In the genomic region with DNA sequence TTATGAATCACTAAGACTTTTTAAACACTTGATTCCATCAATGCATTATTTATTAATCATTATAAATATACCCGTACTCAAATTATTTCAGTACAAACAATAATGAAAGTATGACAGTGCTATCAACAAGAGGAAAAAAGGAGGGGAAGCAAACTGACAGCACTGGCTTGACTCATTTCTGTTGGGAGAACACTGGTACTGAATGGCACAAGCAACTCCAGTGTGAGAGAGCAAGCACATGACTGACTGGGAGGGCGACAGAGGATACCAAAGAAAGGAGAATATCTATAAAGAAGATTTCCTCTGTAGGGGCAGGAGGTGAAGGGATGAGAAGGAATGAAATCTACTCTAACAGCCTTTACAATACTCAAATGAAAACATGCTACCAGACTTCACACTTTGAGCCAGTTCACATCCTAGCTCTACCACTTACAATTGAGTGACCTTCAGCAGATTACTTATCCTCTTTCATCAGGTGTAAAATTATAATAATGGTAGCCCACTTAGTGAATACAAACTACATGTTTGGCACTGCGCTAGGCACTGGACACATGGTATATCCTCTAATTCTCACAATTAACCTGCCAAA, we compare ENCODE assay signal across 9 cellular contexts. TPM values are rescaled to one million over a fixed set of nuclear protein-coding genes. Genes with fewer than 3 reads are reported as not detected.
DNase-seq lines count a peak whose midpoint lies in the region; ATAC-seq and TF ChIP-seq lines count a peak whose summit lies in the region.
"Had no signal": no experiment of that assay in that cellular context is flagged by ENCODE, and none has a peak within 500 bp of the region (broad histone marks: within the 10 kb centered on the region; RNA-seq: fewer than 3 reads in every experiment).

No MANE protein-coding gene starts in this region.

- H3K79me1 ChIP-seq in IMR-90 (ENCODE audit: low read depth in 1 of 2, low read length in 2 of 2), result peaks cover 0 to 6% of the 10 kb centered on the region in 2 experiments; a peak in 1 of 4 replicates

- no CpG with 5 or more reads among the region's 3 CpGs for WGBS in IMR-90 (ENCODE audit: extremely low coverage in 2 of 2, insufficient read length in 1 of 2), 2 experiments

- peaks cover 2% of the 10 kb centered on the region for H3K9me1 ChIP-seq in IMR-90 (ENCODE audit: insufficient read depth, low read length)

- H3K27ac ChIP-seq in IMR-90 (ENCODE audit: insufficient read depth, low read length), result no peak overlapping the region
- no peak overlapping the region for H3K27ac ChIP-seq in coronary artery

- H4K91ac ChIP-seq in IMR-90 (ENCODE audit: insufficient read depth, low read depth, low read length), result no peak overlapping the region

- peak; percentile 32 for DNase-seq in IMR-90
- DNase-seq in choroid plexus epithelial cell (ENCODE audit: low read depth), result peak; percentile 91
- peak; percentile 65 for DNase-seq in kidney glomerular epithelial cell (lab: John Stamatoyannopoulos, UW)
- peak; percentile 43 for DNase-seq in stromal cell of bone marrow (ENCODE audit: low read depth)
- no peak for DNase-seq in NOMO-1 treated with dmso at 0.1 percent for 144 hours (lab: John Stamatoyannopoulos, UW; ENCODE audit: unreplicated experiment)
- no peak for DNase-seq in HPDE6-E6E7 (ENCODE audit: extremely low spot score)
- no peak for DNase-seq in left lobe of liver (ENCODE audit: low spot score)
- no peak for DNase-seq in coronary artery (ENCODE audit: low spot score)
- DNase-seq: activated CD4-positive, alpha-beta T cell treated with anti-CD3 and anti-CD28 coated beads for 48 hours had no signal

- CTCF ChIA-PET in IMR-90 (lab: Yijun Ruan, JAX), result no interaction called here

- H2AFZ ChIP-seq in IMR-90 (replicated peaks; ENCODE audit: low read length, poor library complexity), result no peak overlapping the region

- no peaks in the 10 kb centered on the region for H3K27me3 ChIP-seq in IMR-90 (ENCODE audit: control insufficient read depth, insufficient read depth, low read length)

- H3K4me1 ChIP-seq in IMR-90 (ENCODE audit: control insufficient read depth, insufficient read depth, low read length), result peaks cover 9% of the 10 kb centered on the region

- no peak overlapping the region for H2AK9ac ChIP-seq in IMR-90 (replicated peaks; ENCODE audit: low read depth, low read length, poor library complexity)

- H4K8ac ChIP-seq in IMR-90 (ENCODE audit: low read depth in 2 of 2, low read length in 2 of 2), result no peak overlapping the region

- H2AK5ac ChIP-seq in IMR-90 (ENCODE audit: low read depth, low read length), result no peak overlapping the region

- no peak overlapping the region for H3K14ac ChIP-seq in IMR-90 (replicated peaks; ENCODE audit: low read depth, low read length)

- no peak overlapping the region for H2BK120ac ChIP-seq in IMR-90 (ENCODE audit: low read depth, low read length)

- in situ Hi-C loops in IMR-90 (cut with MboI; ENCODE audit: low sequenced_read_pairs), result no loop called here

- intact Hi-C loops in IMR-90 (cut with micrococcal nuclease), result no loop called here

- H3K18ac ChIP-seq in IMR-90 (ENCODE audit: low read depth, low read length), result no peak overlapping the region

- H3K4me3 ChIP-seq in IMR-90 (ENCODE audit: insufficient read depth, low read depth, low read length) (no peak overlapping the region), choroid plexus epithelial cell (ENCODE audit: low read depth, low read length) (peak overlapping the region; percentile 16), coronary artery (no peak overlapping the region)

- no peak overlapping the region for H2BK15ac ChIP-seq in IMR-90 (ENCODE audit: low read depth, low read length)

- no peaks in the 10 kb centered on the region for H4K20me1 ChIP-seq in IMR-90 (ENCODE audit: insufficient read depth, low read length)

- no peak overlapping the region for H2BK20ac ChIP-seq in IMR-90 (ENCODE audit: low read depth, low read length)

- no peak for TF ChIP-seq POLR2A in IMR-90 (IDR thresholded peaks at IDR 0.05; ENCODE audit: low read depth, low read length)

- no peak overlapping the region for H3K23ac ChIP-seq in IMR-90 (ENCODE audit: low read depth, low read length)

- no peak for TF ChIP-seq RAD21 in IMR-90 (IDR thresholded peaks at IDR 0.05; ENCODE audit: low read length)

- POLR2A ChIA-PET in IMR-90 (lab: Charles Lee; ENCODE audit: unreplicated experiment), result no interaction called here

- no peak overlapping the region for H3K56ac ChIP-seq in IMR-90 (ENCODE audit: extremely low read depth, insufficient read depth, low read length)

- ATAC-seq in IMR-90 (ENCODE audit: low read depth) (no peak), left lobe of liver (no peak)

- no peak overlapping the region for H2BK5ac ChIP-seq in IMR-90 (ENCODE audit: low read depth, low read length, poor library complexity, severe bottlenecking)

- H3K4ac ChIP-seq in IMR-90 (ENCODE audit: low read depth, low read length), result no peak overlapping the region

- TF ChIP-seq CTCF in IMR-90 (conservative IDR thresholded peaks at IDR 0.05; ENCODE audit: low read depth, low read length) (no peak), choroid plexus epithelial cell (conservative IDR thresholded peaks at IDR 0.05; ENCODE audit: low read depth, low read length) (no peak), coronary artery (IDR thresholded peaks at IDR 0.05) (no peak)

- H4K5ac ChIP-seq in IMR-90 (ENCODE audit: low read depth, low read length), result no peak overlapping the region

- no peak overlapping the region for H3K9ac ChIP-seq in IMR-90 (ENCODE audit: low read depth, low read length)

- H3K4me2 ChIP-seq in IMR-90 (ENCODE audit: low read depth, low read length), result no peak overlapping the region

- H3K9me3 ChIP-seq in IMR-90 (ENCODE audit: control insufficient read depth, insufficient read depth, low read length), result peaks cover 3% of the 10 kb centered on the region

- dilution Hi-C loops in IMR-90 (cut with HindIII; ENCODE audit: low sequenced_read_pairs, unreplicated experiment), result no loop called here

- H3K36me3 ChIP-seq in IMR-90 (ENCODE audit: control insufficient read depth, insufficient read depth, low read length), result no peaks in the 10 kb centered on the region

- no TSS peak for BruUV-seq in IMR-90 (replicated peaks; lab: Mats Ljungman, UMichigan)

TF ChIP-seq in IMR-90, 13 proteins besides CTCF, POLR2A, EP300 and RAD21:
- TF ChIP-seq FOS (IDR thresholded peaks at IDR 0.05; ENCODE audit: low read depth, low read length) (no peak), CHD1 (IDR thresholded peaks at IDR 0.05; ENCODE audit: low read depth, low read length) (no peak), RFX5 (IDR thresholded peaks at IDR 0.05; ENCODE audit: low read depth, low read length) (no peak), SMC3 (IDR thresholded peaks at IDR 0.05; ENCODE audit: low read depth, low read length) (no peak), MXI1 (IDR thresholded peaks at IDR 0.05; ENCODE audit: borderline replicate concordance, low read depth, low read length) (no peak), MAZ (IDR thresholded peaks at IDR 0.05; ENCODE audit: borderline replicate concordance, low read depth, low read length) (no peak), CEBPB (IDR thresholded peaks at IDR 0.05; ENCODE audit: low read depth, low read length) (no peak), RCOR1 (IDR thresholded peaks at IDR 0.05; ENCODE audit: insufficient replicate concordance, low read length) (no peak), MAFK (IDR thresholded peaks at IDR 0.05; ENCODE audit: low read depth, low read length) (no peak), BHLHE40 (IDR thresholded peaks at IDR 0.05; ENCODE audit: low read depth, low read length) (no peak), NFE2L2 (IDR thresholded peaks at IDR 0.05; ENCODE audit: low read depth, low read length) (no peak)
- TF ChIP-seq, protein P1, sequence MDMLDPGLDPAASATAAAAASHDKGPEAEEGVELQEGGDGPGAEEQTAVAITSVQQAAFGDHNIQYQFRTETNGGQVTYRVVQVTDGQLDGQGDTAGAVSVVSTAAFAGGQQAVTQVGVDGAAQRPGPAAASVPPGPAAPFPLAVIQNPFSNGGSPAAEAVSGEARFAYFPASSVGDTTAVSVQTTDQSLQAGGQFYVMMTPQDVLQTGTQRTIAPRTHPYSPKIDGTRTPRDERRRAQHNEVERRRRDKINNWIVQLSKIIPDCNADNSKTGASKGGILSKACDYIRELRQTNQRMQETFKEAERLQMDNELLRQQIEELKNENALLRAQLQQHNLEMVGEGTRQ (IDR thresholded peaks at IDR 0.05; ENCODE audit: low read depth, low read length), result no peak
- TF ChIP-seq, protein P2, sequence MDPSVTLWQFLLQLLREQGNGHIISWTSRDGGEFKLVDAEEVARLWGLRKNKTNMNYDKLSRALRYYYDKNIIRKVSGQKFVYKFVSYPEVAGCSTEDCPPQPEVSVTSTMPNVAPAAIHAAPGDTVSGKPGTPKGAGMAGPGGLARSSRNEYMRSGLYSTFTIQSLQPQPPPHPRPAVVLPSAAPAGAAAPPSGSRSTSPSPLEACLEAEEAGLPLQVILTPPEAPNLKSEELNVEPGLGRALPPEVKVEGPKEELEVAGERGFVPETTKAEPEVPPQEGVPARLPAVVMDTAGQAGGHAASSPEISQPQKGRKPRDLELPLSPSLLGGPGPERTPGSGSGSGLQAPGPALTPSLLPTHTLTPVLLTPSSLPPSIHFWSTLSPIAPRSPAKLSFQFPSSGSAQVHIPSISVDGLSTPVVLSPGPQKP (IDR thresholded peaks at IDR 0.05; ENCODE audit: borderline replicate concordance, low read depth, low read length), result no peak
TF ChIP-seq in IMR-90: peak in this region for 0.

RNA-seq across cellular contexts. Expression of a gene that starts 1.5 kb away (rescaled TPM):
- total RNA-seq in IMR-90 (2012; rRNA removed) (7.9 and 8.9 TPM in 2 replicates), left lobe of liver (4.8 TPM)
- polyA plus RNA-seq in IMR-90 (2012; rRNA removed), result 4.0 and 4.5 TPM in 2 replicates
- 1.1 and 1.8 TPM in 2 replicates for polyA plus RNA-seq in IMR-90 (2012; cell fraction: cytosol; rRNA removed)
- 4.1 and 7.2 TPM in 2 replicates for polyA plus RNA-seq in IMR-90 (2012; cell fraction: nucleus; rRNA removed; ENCODE audit: low replicate concordance)

RNA-seq across cellular contexts. Expression of a gene that starts 51.6 kb away (rescaled TPM):
- total RNA-seq in IMR-90 (2012; rRNA removed) (under 0.01 and 0.18 TPM in 2 replicates), left lobe of liver (not detected)
- 0.27 and 0.29 TPM in 2 replicates for polyA plus RNA-seq in IMR-90 (2012; rRNA removed)
- polyA plus RNA-seq in IMR-90 (2012; cell fraction: cytosol; rRNA removed), result 0.15 and 0.24 TPM in 2 replicates
- polyA plus RNA-seq in IMR-90 (2012; cell fraction: nucleus; rRNA removed; ENCODE audit: low replicate concordance), result 0.04 and 0.10 TPM in 2 replicates

Comparison
In these comparisons a context has a peak if more than half of its experiments do, and no peak if none do; other contexts are left out.
1. DNase-seq: peak in IMR-90 (single experiment), choroid plexus epithelial cell (single experiment), kidney glomerular epithelial cell (single experiment) and stromal cell of bone marrow (single experiment); none in NOMO-1 treated with dmso at 0.1 percent for 144 hours (single experiment), HPDE6-E6E7 (single experiment), left lobe of liver (single experiment) and coronary artery (single experiment).